In genomic region chr1:212686069-212686468, GRCh38 we compare ENCODE assay signal across 1 cellular context.
TF ChIP-seq lines count a peak whose summit lies in the region.

No MANE protein-coding gene starts in this region.

TF ChIP-seq in SK-N-SH treated with all-trans-retinoic acid at 6 μM for 48 hours, 23 proteins besides CTCF, POLR2A, EP300 and RAD21:
- no peak for TF ChIP-seq PATZ1 (CRISPR knock-in tag; IDR thresholded peaks at IDR 0.05; ENCODE audit: borderline replicate concordance)
